Comparison of ENCODE assay signal across 8 cellular contexts in genomic region chr1:211680752-211681327, GRCh38. TPM values are rescaled to one million over a fixed set of nuclear protein-coding genes. Genes with fewer than 3 reads are reported as not detected.
DNase-seq lines count a peak whose midpoint lies in the region; ATAC-seq, FAIRE-seq and TF ChIP-seq lines count a peak whose summit lies in the region.

No MANE protein-coding gene starts in this region.

- H3T11ph ChIP-seq in H9 (ENCODE audit: low read length): no peak overlapping the region

- H3K9me3 ChIP-seq in H9 (ENCODE audit: control insufficient read depth, low read depth, low read length): no peaks in the 10 kb centered on the region
- no peaks in the 10 kb centered on the region for H3K9me3 ChIP-seq in neuronal stem cell (replicated peaks in 1 of 2; ENCODE audit: control insufficient read depth in 2 of 2, insufficient read depth in 1 of 2, low read depth in 1 of 2, low read length in 2 of 2)

- H3K9ac ChIP-seq in H9 (ENCODE audit: extremely low read depth, insufficient read length, low read length) (no peak overlapping the region), neuronal stem cell (ENCODE audit: low read depth, low read length, poor library complexity) (no peak overlapping the region)

- H4K20me1 ChIP-seq in H9 (ENCODE audit: control insufficient read depth, insufficient read depth, insufficient read length): no peaks in the 10 kb centered on the region

- H4K8ac ChIP-seq in H9 (replicated peaks; ENCODE audit: insufficient read length, low read depth, low read length): no peak overlapping the region
- no peak overlapping the region for H4K8ac ChIP-seq in neuronal stem cell (ENCODE audit: low read depth, low read length)

- H3K27ac Mint-ChIP-seq in H9: no peak overlapping the region

- no peak overlapping the region for H4K91ac ChIP-seq in H9 (ENCODE audit: insufficient read length, low read depth, low read length)
- H4K91ac ChIP-seq in neuronal stem cell (ENCODE audit: low read depth, low read length, poor library complexity): no peak overlapping the region

- H2BK5ac ChIP-seq in H9 (ENCODE audit: insufficient read length, low read length) (no peak overlapping the region), neuronal stem cell (ENCODE audit: low read length) (no peak overlapping the region)

- no peaks in the 10 kb centered on the region for H3K36me3 Mint-ChIP-seq in H9 (ENCODE audit: insufficient read depth in 1 of 3, low read depth in 3 of 3)
- H3K36me3 Mint-ChIP-seq in activated T-cell treated with anti-CD3 and anti-CD28 coated beads, Interleukin-2, amount 50 U/mL, for 4 hours (ENCODE audit: insufficient read depth): no peaks in the 10 kb centered on the region

- H3K27me3 ChIP-seq in H9 (ENCODE audit: insufficient read depth, low read length): no peaks in the 10 kb centered on the region
- no peaks in the 10 kb centered on the region for H3K27me3 ChIP-seq in neuronal stem cell (ENCODE audit: control insufficient read depth in 3 of 3, insufficient read depth in 3 of 3, low read depth in 1 of 3, low read length in 3 of 3)

- H3K4ac ChIP-seq in H9 (ENCODE audit: low read depth, low read length) (no peak overlapping the region), neuronal stem cell (ENCODE audit: low read length) (no peak overlapping the region)

- no peak overlapping the region for H3K4me3 ChIP-seq in neuronal stem cell (ENCODE audit: low read length in 2 of 2)

- H3K27ac ChIP-seq in H9 (ENCODE audit: insufficient read length, low read depth, low read length) (no peak overlapping the region), neuronal stem cell (replicated peaks; ENCODE audit: low read length) (no peak overlapping the region), substantia nigra (ENCODE audit: low read depth, low read length, poor library complexity, severe bottlenecking) (peak overlapping the region; percentile 20)

- DNase-seq in H9 (no peak), LoVo (ENCODE audit: low spot score) (peak; percentile 88), RKO (ENCODE audit: low spot score) (peak; percentile 95), fibroblast of gingiva (ENCODE audit: low read depth) (peak; percentile 82), neuronal stem cell (ENCODE audit: low spot score) (peak; percentile 59), substantia nigra (lab: John Stamatoyannopoulos, UW) (peak in 42 of 49 donors; percentile 12 to 81 (median 53))
- peak; percentile 65 for DNase-seq in activated T-cell treated with anti-CD3 and anti-CD28 coated beads, Interleukin-2, amount 50 U/mL, for 4 hours

- H3K23ac ChIP-seq in H9 (ENCODE audit: insufficient read length, low read depth, low read length) (no peak overlapping the region), neuronal stem cell (ENCODE audit: low read depth, low read length, poor library complexity) (no peak overlapping the region)

- H2BK12ac ChIP-seq in H9 (ENCODE audit: insufficient read length, low read depth, low read length) (no peak overlapping the region), neuronal stem cell (ENCODE audit: low read length) (no peak overlapping the region)

- no peak overlapping the region for H2AK5ac ChIP-seq in H9 (ENCODE audit: insufficient read length, low read length)
- no peak overlapping the region for H2AK5ac ChIP-seq in neuronal stem cell (ENCODE audit: low read depth, low read length)

- H3K23me2 ChIP-seq in H9 (ENCODE audit: insufficient read length, low read depth, low read length, poor library complexity, severe bottlenecking): no peaks in the 10 kb centered on the region

- no peak overlapping the region for H2BK20ac ChIP-seq in H9 (ENCODE audit: low read depth, low read length, poor library complexity, severe bottlenecking)

- no peaks in the 10 kb centered on the region for H3K36me3 ChIP-seq in neuronal stem cell (replicated peaks in 1 of 2; ENCODE audit: control insufficient read depth in 2 of 2, insufficient read depth in 2 of 2, low read length in 2 of 2)

- peak; percentile 73 for TF ChIP-seq CTCF in H9 (conservative IDR thresholded peaks at IDR 0.05)

- FAIRE-seq in G401.6 (lab: Jason Lieb, UNC): peak; percentile 91

- peaks cover 7 to 9% of the 10 kb centered on the region in 2 experiments for H3K4me1 Mint-ChIP-seq in H9
- H3K4me1 Mint-ChIP-seq in activated T-cell treated with anti-CD3 and anti-CD28 coated beads, Interleukin-2, amount 50 U/mL, for 4 hours (ENCODE audit: low read depth): peaks cover 15% of the 10 kb centered on the region

- no peak overlapping the region for H3K4me3 Mint-ChIP-seq in H9
- H3K4me3 Mint-ChIP-seq in activated T-cell treated with anti-CD3 and anti-CD28 coated beads, Interleukin-2, amount 50 U/mL, for 4 hours: peak overlapping the region; percentile 2

- H3K4me2 ChIP-seq in H9 (ENCODE audit: insufficient read depth, insufficient read length, low read length) (no peak overlapping the region), neuronal stem cell (ENCODE audit: insufficient read depth, low read length, poor library complexity, severe bottlenecking) (no peak overlapping the region)

- no peaks in the 10 kb centered on the region for H3K9me3 Mint-ChIP-seq in H9
- no peaks in the 10 kb centered on the region for H3K9me3 Mint-ChIP-seq in activated T-cell treated with anti-CD3 and anti-CD28 coated beads, Interleukin-2, amount 50 U/mL, for 4 hours

- H3K4me1 ChIP-seq in H9 (ENCODE audit: insufficient read depth, low read length): no peaks in the 10 kb centered on the region
- peaks cover 0 to 2% of the 10 kb centered on the region in 2 donors for H3K4me1 ChIP-seq in neuronal stem cell (ENCODE audit: control insufficient read depth in 2 of 2, insufficient read depth in 1 of 2, low read depth in 1 of 2, low read length in 2 of 2)

- H2BK15ac ChIP-seq in H9 (ENCODE audit: low read depth, low read length) (no peak overlapping the region), neuronal stem cell (ENCODE audit: low read length) (no peak overlapping the region)

- WGBS in H9 (ENCODE audit: extremely low coverage, insufficient read length, low lambda C conversion rate): no CpG with 5 or more reads among the region's 9 CpGs
- no CpG with 5 or more reads among the region's 9 CpGs for WGBS in neuronal stem cell (ENCODE audit: extremely low coverage in 2 of 2, insufficient read length in 2 of 2, insufficient replicate concordance in 1 of 2), 2 donors

- H3K27me3 Mint-ChIP-seq in H9 (ENCODE audit: low read depth): no peaks in the 10 kb centered on the region; the same call in 1 of the 2 replicates
- no peaks in the 10 kb centered on the region for H3K27me3 Mint-ChIP-seq in activated T-cell treated with anti-CD3 and anti-CD28 coated beads, Interleukin-2, amount 50 U/mL, for 4 hours (ENCODE audit: low read depth)

- peak; percentile 90 to 93 for ATAC-seq in activated T-cell treated with anti-CD3 and anti-CD28 coated beads, Interleukin-2, amount 50 U/mL, for 4 hours

- H3K79me1 ChIP-seq in H9 (ENCODE audit: insufficient read depth, low read depth, low read length, poor library complexity, severe bottlenecking) (no peaks in the 10 kb centered on the region), neuronal stem cell (ENCODE audit: low read depth, low read length) (no peaks in the 10 kb centered on the region)

- H3K18ac ChIP-seq in H9 (ENCODE audit: insufficient read length, low read depth, low read length) (no peak overlapping the region), neuronal stem cell (ENCODE audit: low read length) (no peak overlapping the region)

- H4K5ac ChIP-seq in H9 (ENCODE audit: insufficient read length, low read depth, low read length): no peak overlapping the region

- H3K79me2 ChIP-seq in H9 (ENCODE audit: insufficient read depth, low read length): no peaks in the 10 kb centered on the region

- no peak overlapping the region for H3K56ac ChIP-seq in H9 (ENCODE audit: insufficient read length, low read depth, low read length)

- H2AFZ ChIP-seq in H9 (ENCODE audit: low read length) (no peak overlapping the region), neuronal stem cell (ENCODE audit: low read length) (peak overlapping the region; percentile 25)

- H2BK120ac ChIP-seq in H9 (ENCODE audit: low read depth, low read length, poor library complexity, severe bottlenecking) (no peak overlapping the region), neuronal stem cell (ENCODE audit: low read depth, low read length) (no peak overlapping the region)

- H3K14ac ChIP-seq in H9 (ENCODE audit: insufficient read depth, low read length) (no peak overlapping the region), neuronal stem cell (ENCODE audit: low read length) (no peak overlapping the region)

RNA-seq across cellular contexts. Expression of gene NEK2, which starts 5.4 kb away (rescaled TPM):
- total RNA-seq in H9 (2021): 16.7 and 17.6 TPM in 2 replicates
- 1 to 10 TPM; 1.2 to 2.0 (median 2.0) TPM for total RNA-seq in activated T-cell treated with anti-CD3 and anti-CD28 coated beads, Interleukin-2, amount 50 U/mL, for 4 hours
- 35.5 TPM for polyA plus RNA-seq in neuronal stem cell (2013, experiment 1 of 2)
- 36.7 TPM for polyA plus RNA-seq in neuronal stem cell (2013, experiment 2 of 2)
